11 cellular contexts compared by ENCODE assay signal in the genomic region with DNA sequence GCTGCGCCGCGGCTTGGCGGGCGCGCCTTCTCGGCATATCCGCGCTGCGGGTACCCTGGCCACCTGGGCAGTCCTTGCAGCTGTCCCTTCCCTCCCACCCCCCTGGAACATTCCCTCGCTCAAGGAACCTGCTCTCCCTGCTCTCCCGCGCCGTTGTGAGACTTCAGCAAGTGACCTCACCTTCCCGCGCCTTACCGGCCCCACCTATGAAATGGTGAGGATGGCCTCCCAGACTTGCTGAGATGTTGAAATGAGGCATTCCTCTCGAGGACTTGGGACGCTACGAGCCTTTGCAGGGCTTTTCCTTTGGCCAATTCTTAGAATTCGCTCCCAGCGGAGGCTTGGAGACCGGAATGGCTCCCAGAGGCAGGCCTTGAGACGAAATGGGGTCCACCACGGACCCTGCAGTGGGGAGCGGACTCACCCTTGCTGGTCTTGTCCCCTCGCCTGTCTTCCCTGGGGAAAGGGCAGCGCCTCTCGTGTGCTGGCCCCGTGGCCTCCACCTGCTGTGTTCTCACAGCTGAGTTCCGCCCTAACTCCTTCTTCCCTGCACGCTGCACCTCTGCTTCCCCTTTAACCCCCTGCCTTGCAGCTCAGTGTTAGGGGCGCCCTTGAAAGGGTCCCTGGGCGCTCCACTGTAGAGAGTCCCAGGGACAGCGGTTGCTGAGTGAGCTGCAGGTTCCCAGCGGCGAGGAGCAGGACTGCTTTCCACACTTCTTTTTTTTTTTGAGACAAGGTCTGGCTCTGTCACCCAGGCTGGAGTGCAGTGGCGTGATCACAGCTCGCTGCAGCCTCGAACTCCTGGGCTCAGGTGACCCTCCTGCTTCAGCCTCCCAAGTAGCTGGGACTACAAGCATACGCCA. TPM values are rescaled to one million over a fixed set of nuclear protein-coding genes. Genes with fewer than 3 reads are reported as not detected.
DNase-seq lines count a peak whose midpoint lies in the region; ATAC-seq and TF ChIP-seq lines count a peak whose summit lies in the region.
"Had no signal": no experiment of that assay in that cellular context is flagged by ENCODE, and none has a peak within 500 bp of the region (broad histone marks: within the 10 kb centered on the region; RNA-seq: fewer than 3 reads in every experiment).

No MANE protein-coding gene starts in this region.

- H3K27ac ChIP-seq in mesodermal cell (ENCODE audit: low read depth, low read length, severe bottlenecking) (no peak overlapping the region), subcutaneous abdominal adipose tissue (ENCODE audit: low read depth, low read length) (no peak overlapping the region), SK-N-SH (ENCODE audit: low read depth in 2 of 2, low read length in 1 of 2) (no peak overlapping the region)

- H3K4me2 ChIP-seq in SK-N-SH, result no peak overlapping the region

- no peak overlapping the region for H3K9ac ChIP-seq in subcutaneous abdominal adipose tissue (ENCODE audit: low read length in 5 of 5)
- no peak overlapping the region for H3K9ac ChIP-seq in SK-N-SH

- no peaks in the 10 kb centered on the region for H3K36me3 Mint-ChIP-seq in T-helper 2 cell treated with Interferon-gamma antibody and Interleukin-4, amounts not matched to agents 5 μg/mL and 100 μg/mL, for 36 hours (ENCODE audit: low read depth)

- TF ChIP-seq RAD21 in Ishikawa (IDR thresholded peaks at IDR 0.05; ENCODE audit: low read depth) (no peak), SK-N-SH (IDR thresholded peaks at IDR 0.05; ENCODE audit: low read length) (no peak)

- POLR2A ChIA-PET in SK-N-SH (lab: Yijun Ruan, JAX), result no interaction called here

- no peak overlapping the region for H3K27ac Mint-ChIP-seq in T-helper 2 cell treated with Interferon-gamma antibody and Interleukin-4, amounts not matched to agents 5 μg/mL and 100 μg/mL, for 36 hours
- H3K27ac Mint-ChIP-seq: stimulated activated naive CD8-positive, alpha-beta T cell treated with anti-CD3 and anti-CD28 coated beads, Interleukin-15, Interleukin-2, amounts not matched to agents 100 ng/mL and 50 ng/mL, for 24 hours had no signal

- no peak overlapping the region for H3K4me3 Mint-ChIP-seq in T-helper 2 cell treated with Interferon-gamma antibody and Interleukin-4, amounts not matched to agents 5 μg/mL and 100 μg/mL, for 36 hours
- H3K4me3 Mint-ChIP-seq: activated T-cell treated with anti-CD3 and anti-CD28 coated beads, Interleukin-2, amount 50 U/mL, for 4 hours; stimulated activated naive CD8-positive, alpha-beta T cell treated with anti-CD3 and anti-CD28 coated beads, Interleukin-15, Interleukin-2, amounts not matched to agents 100 ng/mL and 50 ng/mL, for 24 hours had no signal

- H3K36me3 ChIP-seq in mesodermal cell (ENCODE audit: control insufficient read depth, insufficient read depth, low read length) (no peaks in the 10 kb centered on the region), subcutaneous abdominal adipose tissue (ENCODE audit: control insufficient read depth in 5 of 5, insufficient read depth in 5 of 5, low read length in 5 of 5) (no peaks in the 10 kb centered on the region), SK-N-SH (replicated peaks in 1 of 2; ENCODE audit: control insufficient read depth in 1 of 2, insufficient read depth in 2 of 2, low read length in 1 of 2) (no peaks in the 10 kb centered on the region)

- no peaks in the 10 kb centered on the region for H3F3A ChIP-seq in SK-N-SH (replicated peaks; ENCODE audit: insufficient read depth)

- peaks cover 72% of the 10 kb centered on the region for H3K27me3 Mint-ChIP-seq in T-helper 2 cell treated with Interferon-gamma antibody and Interleukin-4, amounts not matched to agents 5 μg/mL and 100 μg/mL, for 36 hours (ENCODE audit: low read depth)

- no peak for TF ChIP-seq CTCF in epithelial cell of esophagus (IDR thresholded peaks at IDR 0.05; ENCODE audit: insufficient read depth, low read depth, low read length, missing control alignments)
- no peak for TF ChIP-seq CTCF in SK-N-SH (IDR thresholded peaks at IDR 0.05)

- no peaks in the 10 kb centered on the region for H3K9me3 ChIP-seq in mesodermal cell (ENCODE audit: control insufficient read depth, low read length)
- no peaks in the 10 kb centered on the region for H3K9me3 ChIP-seq in subcutaneous abdominal adipose tissue (ENCODE audit: control insufficient read depth in 5 of 5, low read length in 5 of 5)
- H3K9me3 ChIP-seq in SK-N-SH, result no peaks in the 10 kb centered on the region

- CTCF ChIA-PET in SK-N-SH (lab: Yijun Ruan, JAX), result interaction anchor here (0.6 to 7.1 kb wide), 9 partner anchors 12 to 75 kb away, joined by 3 to 69 read pairs (median 4); no protein-coding TSS in a partner anchor

- TF ChIP-seq EP300 in Ishikawa (IDR thresholded peaks at IDR 0.05; ENCODE audit: borderline replicate concordance) (no peak), SK-N-SH (IDR thresholded peaks at IDR 0.05; ENCODE audit: borderline replicate concordance in 1 of 2, low read depth in 1 of 2, low read length in 1 of 2) (no peak)

- H3K4me1 Mint-ChIP-seq in T-helper 2 cell treated with Interferon-gamma antibody and Interleukin-4, amounts not matched to agents 5 μg/mL and 100 μg/mL, for 36 hours (ENCODE audit: low read depth), result no peaks in the 10 kb centered on the region

- ATAC-seq in GM21390 (IDR thresholded peaks at IDR 0.05; ENCODE audit: unreplicated experiment), result no peak
- ATAC-seq: activated T-cell treated with anti-CD3 and anti-CD28 coated beads, Interleukin-2, amount 50 U/mL, for 4 hours had no signal

- H4K20me1 ChIP-seq in SK-N-SH (ENCODE audit: insufficient read depth), result no peaks in the 10 kb centered on the region

- H3K4me3 ChIP-seq in epithelial cell of esophagus (ENCODE audit: low read length), result no peak overlapping the region
- H3K4me3 ChIP-seq in mesodermal cell (ENCODE audit: extremely low read depth, insufficient read depth, low read length, poor library complexity, severe bottlenecking), result peak overlapping the region; percentile 28
- H3K4me3 ChIP-seq in subcutaneous abdominal adipose tissue (ENCODE audit: low read depth in 1 of 5, low read length in 5 of 5), result peak overlapping the region in 3 of 5 donors; percentile 54 to 58 (median 57)
- peak overlapping the region in 1 of 2 experiments; percentile 39; a peak in 1 of 4 replicates for H3K4me3 ChIP-seq in SK-N-SH (ENCODE audit: low read depth in 2 of 2, low read length in 1 of 2)

- H3K27me3 ChIP-seq in subcutaneous abdominal adipose tissue (ENCODE audit: control insufficient read depth in 5 of 5, insufficient read depth in 4 of 5, low read length in 5 of 5), result peaks cover 32 to 61% (median 52%) of the 10 kb centered on the region in 5 donors
- H3K27me3 ChIP-seq in SK-N-SH (ENCODE audit: insufficient read depth), result peaks cover 48% of the 10 kb centered on the region

- no peak overlapping the region for H2AFZ ChIP-seq in SK-N-SH (ENCODE audit: low read depth)

- no peaks in the 10 kb centered on the region for H3K9me2 ChIP-seq in SK-N-SH

- DNase-seq in epithelial cell of esophagus (ENCODE audit: low read depth), result peak; percentile 45
- no peak for DNase-seq in SK-N-SH
- DNase-seq in T-helper 2 cell treated with Interferon-gamma antibody and Interleukin-4, amounts not matched to agents 5 μg/mL and 100 μg/mL, for 36 hours (ENCODE audit: low spot score), result no peak
- DNase-seq: activated T-cell treated with anti-CD3 and anti-CD28 coated beads, Interleukin-2, amount 50 U/mL, for 4 hours; IMR-90; stimulated activated CD4-positive, alpha-beta T cell treated with anti-CD3 and anti-CD28 coated beads, Interleukin-1b, Interleukin-23, amount 100 ng/mL, for 48 hours had no signal

- no peaks in the 10 kb centered on the region for H3K79me2 ChIP-seq in SK-N-SH (ENCODE audit: insufficient read depth)

- 30 to 36% methylated on average over 37 to 41 of the region's 41 CpGs for WGBS in mesodermal cell (ENCODE audit: insufficient coverage in 2 of 2), 2 experiments
- 81% methylated on average over 32 of the region's 41 CpGs for WGBS in SK-N-SH (ENCODE audit: low lambda C conversion rate)

- no peaks in the 10 kb centered on the region for H3K9me3 Mint-ChIP-seq in T-helper 2 cell treated with Interferon-gamma antibody and Interleukin-4, amounts not matched to agents 5 μg/mL and 100 μg/mL, for 36 hours
- H3K9me3 Mint-ChIP-seq: activated T-cell treated with anti-CD3 and anti-CD28 coated beads, Interleukin-2, amount 50 U/mL, for 4 hours; stimulated activated naive CD8-positive, alpha-beta T cell treated with anti-CD3 and anti-CD28 coated beads, Interleukin-15, Interleukin-2, amounts not matched to agents 100 ng/mL and 50 ng/mL, for 24 hours had no signal

- H3K4me1 ChIP-seq in mesodermal cell (ENCODE audit: control insufficient read depth, insufficient read depth, low read length, poor library complexity, severe bottlenecking), result peaks cover 19% of the 10 kb centered on the region
- H3K4me1 ChIP-seq in subcutaneous abdominal adipose tissue (ENCODE audit: control insufficient read depth in 5 of 5, insufficient read depth in 5 of 5, low read length in 5 of 5), result peaks cover 0 to 32% (median 25%) of the 10 kb centered on the region in 5 donors
- peaks cover 0 to 32% of the 10 kb centered on the region in 2 experiments; a peak in 1 of 4 replicates for H3K4me1 ChIP-seq in SK-N-SH (ENCODE audit: control insufficient read depth in 1 of 2, insufficient read depth in 2 of 2, low read depth in 1 of 2, low read length in 1 of 2)

TF ChIP-seq in Ishikawa, 13 proteins besides CTCF, POLR2A, EP300 and RAD21:
- TF ChIP-seq, protein P1, sequence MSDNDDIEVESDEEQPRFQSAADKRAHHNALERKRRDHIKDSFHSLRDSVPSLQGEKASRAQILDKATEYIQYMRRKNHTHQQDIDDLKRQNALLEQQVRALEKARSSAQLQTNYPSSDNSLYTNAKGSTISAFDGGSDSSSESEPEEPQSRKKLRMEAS (IDR thresholded peaks at IDR 0.05), result no peak; the same call in 1 of the 2 replicates
- 0 out of 2 replicates have a peak, but pooled peaks have one; percentile 9 for TF ChIP-seq TCF12 (IDR thresholded peaks at IDR 0.05; ENCODE audit: low read depth)

TF ChIP-seq in SK-N-SH, 30 proteins besides CTCF, POLR2A, EP300 and RAD21 (continues in another document):
- TF ChIP-seq TCF12 (IDR thresholded peaks at IDR 0.05), result no peak
- TF ChIP-seq FOXM1 (IDR thresholded peaks at IDR 0.05; ENCODE audit: low read depth), result no peak
- TF ChIP-seq MXI1 (IDR thresholded peaks at IDR 0.05; ENCODE audit: low read depth, low read length), result no peak
- TF ChIP-seq MEF2A (IDR thresholded peaks at IDR 0.05; ENCODE audit: borderline replicate concordance, low read depth), result no peak
- TF ChIP-seq ELF1 (IDR thresholded peaks at IDR 0.05), result no peak
- no peak for TF ChIP-seq JUND (IDR thresholded peaks at IDR 0.05)

RNA-seq across cellular contexts. Expression of a gene that starts 0.9 kb away (rescaled TPM):
- polyA plus RNA-seq in mesodermal cell (2013, experiment 1 of 2), result 1.5 TPM
- 1.2 TPM for polyA plus RNA-seq in mesodermal cell (2013, experiment 2 of 2)
- polyA plus RNA-seq in SK-N-SH (2012; rRNA removed), result 0.15 and 0.28 TPM in 2 replicates
- polyA plus RNA-seq in SK-N-SH (2012; cell fraction: cytosol; rRNA removed), result 0.04 and 0.06 TPM in 2 replicates
- 0.55 and 0.56 TPM in 2 replicates for polyA plus RNA-seq in SK-N-SH (2012; cell fraction: nucleus; rRNA removed)
